ENCODE assay signal across 8 cellular contexts in genomic region chr1:155085504-155086181, GRCh38. TPM values are rescaled to one million over a fixed set of nuclear protein-coding genes. Genes with fewer than 3 reads are reported as not detected.
DNase-seq lines count a peak whose midpoint lies in the region; ATAC-seq and TF ChIP-seq lines count a peak whose summit lies in the region.

No MANE protein-coding gene starts in this region.

- H3K36me3 Mint-ChIP-seq in CD14-positive monocyte (peaks cover 9 to 10% of the 10 kb centered on the region in 2 donors), IgD-negative memory B cell (no peaks in the 10 kb centered on the region)

- peaks cover 0 to 21% (median 9%) of the 10 kb centered on the region in 7 donors for H3K9me3 Mint-ChIP-seq in CD14-positive monocyte
- H3K9me3 Mint-ChIP-seq in IgD-negative memory B cell: peaks cover 0 to 1% (median 0%) of the 10 kb centered on the region in 3 donors

- H3K4me1 Mint-ChIP-seq in CD14-positive monocyte: peaks cover 40% of the 10 kb centered on the region
- peaks cover 20 to 34% (median 25%) of the 10 kb centered on the region in 3 donors for H3K4me1 Mint-ChIP-seq in IgD-negative memory B cell

- H3K36me3 ChIP-seq in right lobe of liver: no peaks in the 10 kb centered on the region

- TF ChIP-seq CTCF in CD14-positive monocyte (IDR thresholded peaks at IDR 0.05) (no peak), cardiac fibroblast (IDR thresholded peaks at IDR 0.05; ENCODE audit: low read depth, low read length) (no peak), right lobe of liver (IDR thresholded peaks at IDR 0.05) (no peak)

- ATAC-seq in right lobe of liver (peak; percentile 43 to 59 (median 52)), GM18502 (IDR thresholded peaks at IDR 0.05; ENCODE audit: poor library complexity, unreplicated experiment) (no peak)

- H3K4me3 Mint-ChIP-seq in CD14-positive monocyte (peak overlapping the region; percentile 95 to 97), IgD-negative memory B cell (peak overlapping the region; percentile 88 to 99 (median 94))

- H3K27ac Mint-ChIP-seq in CD14-positive monocyte (peak overlapping the region; percentile 92 to 98 (median 98)), IgD-negative memory B cell (peak overlapping the region; percentile 90 to 95 (median 92))

- intact Hi-C loops in CD14-positive monocyte (cut with micrococcal nuclease): loop anchor here in 1 of 2 donors (5.0 to 10.0 kb wide), 3 partner anchors 33 to 531 kb away; partner anchors contain the start of genes ADAM15 and UBE2Q1
- intact Hi-C loops in right lobe of liver (cut with DNase I): no loop called here

- 1% methylated on average over 14 of the region's 35 CpGs for WGBS in right lobe of liver (ENCODE audit: insufficient coverage, low coverage, low lambda C conversion rate, missing lambda C conversion rate)

- DNase-seq in CD14-positive monocyte (ENCODE audit: low spot score) (peak; percentile 79), cardiac fibroblast (ENCODE audit: low read depth in 2 of 2) (peak; percentile 25 to 57), right lobe of liver (peak; percentile 74 to 84 (median 74)), globus pallidus (ENCODE audit: low spot score) (no peak)
- peak; percentile 47 for DNase-seq in activated CD4-positive, CD25-positive, alpha-beta regulatory T cell treated with anti-CD3 and anti-CD28 coated beads, Interleukin-2, amount 50 U/mL, for 16 hours (ENCODE audit: low read depth, low spot score)
- DNase-seq in stimulated activated CD4-positive, alpha-beta T cell treated with anti-CD3 and anti-CD28 coated beads, TNF-alpha, amount 100 ng/mL, for 4 hours (ENCODE audit: low read depth in 3 of 3): peak; percentile 62 to 79 (median 77)

- peaks cover 0 to 36% (median 19%) of the 10 kb centered on the region in 4 donors for H3K4me1 ChIP-seq in right lobe of liver

- H3K4me3 ChIP-seq in cardiac fibroblast (replicated peaks in 1 of 2; ENCODE audit: low read depth in 2 of 2, low read length in 2 of 2): peak overlapping the region; percentile 69 to 79
- peak overlapping the region; percentile 61 to 75 (median 62) for H3K4me3 ChIP-seq in right lobe of liver

- no peak for TF ChIP-seq POLR2A in right lobe of liver (IDR thresholded peaks at IDR 0.05)

- H3K27me3 Mint-ChIP-seq in CD14-positive monocyte (ENCODE audit: low read depth in 3 of 3) (peaks cover 31 to 40% (median 39%) of the 10 kb centered on the region in 3 donors), IgD-negative memory B cell (peaks cover 29% of the 10 kb centered on the region)

- H3K27ac ChIP-seq in right lobe of liver: peak overlapping the region; percentile 8 to 89 (median 80)

- peaks cover 10 to 23% of the 10 kb centered on the region in 2 donors for H3K27me3 ChIP-seq in right lobe of liver

- H3K9me3 ChIP-seq in right lobe of liver: no peaks in the 10 kb centered on the region

RNA-seq across cellular contexts. Expression of gene EFNA3, which starts 7.0 kb away (rescaled TPM):
- under 1 TPM; 0.45 to 0.92 TPM for polyA plus RNA-seq in CD14-positive monocyte
- polyA plus RNA-seq in IgD-negative memory B cell: 1.3 TPM
- total RNA-seq in right lobe of liver: 1 to 10 TPM in 4 of 6 experiments, under 1 TPM in 2; 0.26 to 4.0 (median 2.5) TPM

RNA-seq across cellular contexts. Expression of gene EFNA4, which starts 22.1 kb away (rescaled TPM):
- polyA plus RNA-seq in CD14-positive monocyte (1 to 10 TPM; 2.3 to 4.1 TPM), IgD-negative memory B cell (8.5 TPM)
- 1 to 10 TPM; 2.3 to 6.4 (median 3.0) TPM for total RNA-seq in right lobe of liver

RNA-seq across cellular contexts. Expression of gene ADAM15, which starts 34.5 kb away (rescaled TPM):
- polyA plus RNA-seq in CD14-positive monocyte (10 to 100 TPM; 44.5 to 74.3 TPM), IgD-negative memory B cell (8.0 TPM)
- total RNA-seq in right lobe of liver: 10 to 100 TPM; 16.2 to 33.9 (median 26.4) TPM

RNA-seq across cellular contexts. Expression of gene EFNA1, which starts 42.0 kb away (rescaled TPM):
- not detected for polyA plus RNA-seq in CD14-positive monocyte
- polyA plus RNA-seq in IgD-negative memory B cell: not detected
- total RNA-seq in right lobe of liver: 100 to 1,000 TPM in 5 of 6 experiments, 10 to 100 TPM in 1; 87.5 to 419 (median 196) TPM

RNA-seq across cellular contexts. Expression of gene SLC50A1, which starts 50.0 kb away (rescaled TPM):
- polyA plus RNA-seq in CD14-positive monocyte: 10 to 100 TPM; 49.4 to 50.8 TPM
- polyA plus RNA-seq in IgD-negative memory B cell: 72.9 TPM
- total RNA-seq in right lobe of liver: 10 to 100 TPM; 16.2 to 28.1 (median 24.4) TPM
